ENCODE assay signal across 15 cellular contexts in the genomic region with DNA sequence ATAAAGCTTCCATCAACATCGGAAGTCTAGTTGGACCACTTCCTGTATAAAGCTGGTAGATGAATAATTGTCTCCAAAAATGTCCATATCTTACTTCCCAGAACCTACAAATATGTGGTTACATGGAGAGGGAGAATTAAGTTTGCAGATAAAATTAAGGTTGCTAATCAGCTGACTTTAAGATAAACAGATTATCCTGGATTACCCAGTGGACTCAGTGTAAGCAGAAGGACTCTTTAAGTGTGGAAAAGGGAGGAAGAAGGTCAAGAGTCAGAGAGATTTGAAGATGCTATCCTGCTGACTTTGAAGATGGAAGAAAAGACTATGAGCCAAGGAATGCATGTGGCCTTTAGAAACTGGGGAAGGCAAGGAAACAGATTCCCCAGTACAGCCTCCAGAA.
DNase-seq lines count a peak whose midpoint lies in the region; ATAC-seq and TF ChIP-seq lines count a peak whose summit lies in the region.
"Had no signal": no experiment of that assay in that cellular context is flagged by ENCODE, and none has a peak within 500 bp of the region (broad histone marks: within the 10 kb centered on the region; RNA-seq: fewer than 3 reads in every experiment).

No MANE protein-coding gene starts in this region.

- no peak overlapping the region for H3K4me3 ChIP-seq in IMR-90 (ENCODE audit: insufficient read depth, low read depth, low read length)
- no peak overlapping the region for H3K4me3 ChIP-seq in PC-3 (ENCODE audit: low read length)
- H3K4me3 ChIP-seq: A549 had no signal

- no peaks in the 10 kb centered on the region for H3K79me1 ChIP-seq in IMR-90 (ENCODE audit: low read depth in 1 of 2, low read length in 2 of 2)

- WGBS in IMR-90 (ENCODE audit: extremely low coverage in 2 of 2, insufficient read length in 1 of 2), 2 experiments: no CpG with 5 or more reads among the region's 1 CpG

- no peak overlapping the region for H2BK5ac ChIP-seq in IMR-90 (ENCODE audit: low read depth, low read length, poor library complexity, severe bottlenecking)

- in situ Hi-C loops in IMR-90 (cut with MboI; ENCODE audit: low sequenced_read_pairs): no loop called here

- H2AFZ ChIP-seq in IMR-90 (replicated peaks; ENCODE audit: low read length, poor library complexity): no peak overlapping the region
- H2AFZ ChIP-seq in PC-3 (ENCODE audit: low read length): no peak overlapping the region

- H3K9me3 ChIP-seq in IMR-90 (ENCODE audit: control insufficient read depth, insufficient read depth, low read length): no peaks in the 10 kb centered on the region
- H3K9me3 ChIP-seq in PC-3 (ENCODE audit: low read length): no peaks in the 10 kb centered on the region
- H3K9me3 ChIP-seq: A549, BE2C had no signal

- peak overlapping the region; percentile 50; the same call in 1 of the 2 replicates for H2BK20ac ChIP-seq in IMR-90 (ENCODE audit: low read depth, low read length)

- H2AK9ac ChIP-seq in IMR-90 (replicated peaks; ENCODE audit: low read depth, low read length, poor library complexity): no peak overlapping the region

- H3K56ac ChIP-seq in IMR-90 (ENCODE audit: extremely low read depth, insufficient read depth, low read length): no peak overlapping the region

- no peak overlapping the region for H3K4ac ChIP-seq in IMR-90 (ENCODE audit: low read depth, low read length)

- CTCF ChIA-PET in IMR-90 (lab: Yijun Ruan, JAX) (no interaction called here), PC-3 (lab: Charles Lee) (no interaction called here)

- no peaks in the 10 kb centered on the region for H3K9me1 ChIP-seq in IMR-90 (ENCODE audit: insufficient read depth, low read length)

- H3K9ac ChIP-seq in IMR-90 (ENCODE audit: low read depth, low read length): no peak overlapping the region
- H3K9ac ChIP-seq in PC-3 (ENCODE audit: low read length): no peak overlapping the region

- POLR2A ChIA-PET in IMR-90 (lab: Charles Lee; ENCODE audit: unreplicated experiment): interaction anchor here (0.7 kb wide), 1 partner anchor 15 kb away, joined by 7 read pairs; no protein-coding TSS in a partner anchor
- POLR2A ChIA-PET in PC-3 (lab: Charles Lee; ENCODE audit: unreplicated experiment): interaction anchor here (0.5 kb wide), 1 partner anchor 46 kb away, joined by 3 read pairs; no protein-coding TSS in a partner anchor

- no TSS peak for BruUV-seq in IMR-90 (replicated peaks; lab: Mats Ljungman, UMichigan)
- no TSS peak for BruUV-seq in PC-3 (replicated peaks; lab: Mats Ljungman, UMichigan)

- no peak overlapping the region for H3K4me2 ChIP-seq in IMR-90 (ENCODE audit: low read depth, low read length)
- H3K4me2 ChIP-seq in PC-3 (ENCODE audit: low read length): no peak overlapping the region
- H3K4me2 ChIP-seq: A549 had no signal

- no peak overlapping the region for H4K5ac ChIP-seq in IMR-90 (ENCODE audit: low read depth, low read length)

- no peaks in the 10 kb centered on the region for H3K9me2 ChIP-seq in PC-3 (replicated peaks; ENCODE audit: low read length)

- no peak overlapping the region for H3K14ac ChIP-seq in IMR-90 (replicated peaks; ENCODE audit: low read depth, low read length)

- intact Hi-C loops in IMR-90 (cut with micrococcal nuclease): no loop called here
- intact Hi-C loops in PC-3 (cut with micrococcal nuclease): no loop called here

- TF ChIP-seq RAD21 in IMR-90 (IDR thresholded peaks at IDR 0.05; ENCODE audit: low read length): no peak

- no peaks in the 10 kb centered on the region for H4K20me1 ChIP-seq in IMR-90 (ENCODE audit: insufficient read depth, low read length)
- no peaks in the 10 kb centered on the region for H4K20me1 ChIP-seq in PC-3 (ENCODE audit: low read length)

- no peak for ATAC-seq in IMR-90 (ENCODE audit: low read depth)
- no peak for ATAC-seq in PC-3
- ATAC-seq: A549; CD8-positive, alpha-beta T cell had no signal

- TF ChIP-seq CTCF in IMR-90 (conservative IDR thresholded peaks at IDR 0.05; ENCODE audit: low read depth, low read length): no peak
- TF ChIP-seq CTCF in PC-3 (conservative IDR thresholded peaks at IDR 0.05; ENCODE audit: low read depth, low read length): no peak

- no peak for TF ChIP-seq POLR2A in IMR-90 (IDR thresholded peaks at IDR 0.05; ENCODE audit: low read depth, low read length)

- DNase-seq in IMR-90: no peak
- DNase-seq in M059J (ENCODE audit: low read depth): peak; percentile 24
- DNase-seq in iris pigment epithelial cell (ENCODE audit: low read depth): peak; percentile 20
- peak; percentile 1 for DNase-seq in superior temporal gyrus (ENCODE audit: extremely low spot score)
- DNase-seq in PC-3: no peak
- no peak for DNase-seq in dermis blood vessel endothelial cell
- DNase-seq: BE2C; CD8-positive, alpha-beta T cell; COR-L47; DMS153; DMS79 treated with DMSO at 0.1 percent for 48 hours; EL; GOT3; H9 had no signal

- H4K91ac ChIP-seq in IMR-90 (ENCODE audit: insufficient read depth, low read depth, low read length): no peak overlapping the region

- no peak overlapping the region for H2BK15ac ChIP-seq in IMR-90 (ENCODE audit: low read depth, low read length)

- no peak overlapping the region for H3K23ac ChIP-seq in IMR-90 (ENCODE audit: low read depth, low read length)

- H3K27ac ChIP-seq in IMR-90 (ENCODE audit: insufficient read depth, low read length) (no peak overlapping the region), PC-3 (ENCODE audit: low read length) (no peak overlapping the region)
- H3K27ac ChIP-seq: A549 had no signal

- 0 out of 2 replicates have a peak overlapping the region, but pooled peaks have one; percentile 30 for H2BK120ac ChIP-seq in IMR-90 (ENCODE audit: low read depth, low read length)

- H3K36me3 ChIP-seq in IMR-90 (ENCODE audit: control insufficient read depth, insufficient read depth, low read length): no peaks in the 10 kb centered on the region
- H3K36me3 ChIP-seq in PC-3 (ENCODE audit: low read depth, low read length): no peaks in the 10 kb centered on the region
- H3K36me3 ChIP-seq: BE2C had no signal

- H3K27me3 ChIP-seq in IMR-90 (ENCODE audit: control insufficient read depth, insufficient read depth, low read length) (no peaks in the 10 kb centered on the region), PC-3 (ENCODE audit: low read length) (no peaks in the 10 kb centered on the region)
- H3K27me3 ChIP-seq: BE2C had no signal

- H3K79me2 ChIP-seq in PC-3 (ENCODE audit: low read length): no peaks in the 10 kb centered on the region

- dilution Hi-C loops in IMR-90 (cut with HindIII; ENCODE audit: low sequenced_read_pairs, unreplicated experiment): no loop called here

- H4K8ac ChIP-seq in IMR-90 (ENCODE audit: low read depth in 2 of 2, low read length in 2 of 2): no peak overlapping the region

- peaks cover 4% of the 10 kb centered on the region for H3F3A ChIP-seq in PC-3 (ENCODE audit: low read length, unreplicated experiment)

- peaks cover 1% of the 10 kb centered on the region for H3K4me1 ChIP-seq in IMR-90 (ENCODE audit: control insufficient read depth, insufficient read depth, low read length)
- H3K4me1 ChIP-seq in PC-3 (ENCODE audit: insufficient read depth, low read length): peaks cover 29% of the 10 kb centered on the region
- H3K4me1 ChIP-seq: A549, BE2C had no signal

- no peak overlapping the region; the same call in 1 of the 2 replicates for H2AK5ac ChIP-seq in IMR-90 (ENCODE audit: low read depth, low read length)

- peak overlapping the region; percentile 8; the same call in 1 of the 2 replicates for H3K18ac ChIP-seq in IMR-90 (ENCODE audit: low read depth, low read length)

TF ChIP-seq in IMR-90, 13 proteins besides CTCF, POLR2A, EP300 and RAD21:
- no peak for TF ChIP-seq SMC3 (IDR thresholded peaks at IDR 0.05; ENCODE audit: low read depth, low read length)
- no peak for TF ChIP-seq RFX5 (IDR thresholded peaks at IDR 0.05; ENCODE audit: low read depth, low read length)
- TF ChIP-seq MAZ (IDR thresholded peaks at IDR 0.05; ENCODE audit: borderline replicate concordance, low read depth, low read length): no peak
- no peak for TF ChIP-seq MAFK (IDR thresholded peaks at IDR 0.05; ENCODE audit: low read depth, low read length)
- TF ChIP-seq CEBPB (IDR thresholded peaks at IDR 0.05; ENCODE audit: low read depth, low read length): no peak
- no peak for TF ChIP-seq CHD1 (IDR thresholded peaks at IDR 0.05; ENCODE audit: low read depth, low read length)
- TF ChIP-seq, protein P1, sequence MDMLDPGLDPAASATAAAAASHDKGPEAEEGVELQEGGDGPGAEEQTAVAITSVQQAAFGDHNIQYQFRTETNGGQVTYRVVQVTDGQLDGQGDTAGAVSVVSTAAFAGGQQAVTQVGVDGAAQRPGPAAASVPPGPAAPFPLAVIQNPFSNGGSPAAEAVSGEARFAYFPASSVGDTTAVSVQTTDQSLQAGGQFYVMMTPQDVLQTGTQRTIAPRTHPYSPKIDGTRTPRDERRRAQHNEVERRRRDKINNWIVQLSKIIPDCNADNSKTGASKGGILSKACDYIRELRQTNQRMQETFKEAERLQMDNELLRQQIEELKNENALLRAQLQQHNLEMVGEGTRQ (IDR thresholded peaks at IDR 0.05; ENCODE audit: low read depth, low read length): no peak
- no peak for TF ChIP-seq FOS (IDR thresholded peaks at IDR 0.05; ENCODE audit: low read depth, low read length)
- no peak for TF ChIP-seq MXI1 (IDR thresholded peaks at IDR 0.05; ENCODE audit: borderline replicate concordance, low read depth, low read length)
- TF ChIP-seq, protein P2, sequence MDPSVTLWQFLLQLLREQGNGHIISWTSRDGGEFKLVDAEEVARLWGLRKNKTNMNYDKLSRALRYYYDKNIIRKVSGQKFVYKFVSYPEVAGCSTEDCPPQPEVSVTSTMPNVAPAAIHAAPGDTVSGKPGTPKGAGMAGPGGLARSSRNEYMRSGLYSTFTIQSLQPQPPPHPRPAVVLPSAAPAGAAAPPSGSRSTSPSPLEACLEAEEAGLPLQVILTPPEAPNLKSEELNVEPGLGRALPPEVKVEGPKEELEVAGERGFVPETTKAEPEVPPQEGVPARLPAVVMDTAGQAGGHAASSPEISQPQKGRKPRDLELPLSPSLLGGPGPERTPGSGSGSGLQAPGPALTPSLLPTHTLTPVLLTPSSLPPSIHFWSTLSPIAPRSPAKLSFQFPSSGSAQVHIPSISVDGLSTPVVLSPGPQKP (IDR thresholded peaks at IDR 0.05; ENCODE audit: borderline replicate concordance, low read depth, low read length): no peak
- no peak for TF ChIP-seq NFE2L2 (IDR thresholded peaks at IDR 0.05; ENCODE audit: low read depth, low read length)
- TF ChIP-seq BHLHE40 (IDR thresholded peaks at IDR 0.05; ENCODE audit: low read depth, low read length): no peak
- TF ChIP-seq RCOR1 (IDR thresholded peaks at IDR 0.05; ENCODE audit: insufficient replicate concordance, low read length): no peak
TF ChIP-seq in IMR-90: peak in this region for 0.

Comparison
In these comparisons a context has a peak if more than half of its experiments do, and no peak if none do; other contexts are left out.
1. DNase-seq: peak in M059J (single experiment), iris pigment epithelial cell (single experiment) and superior temporal gyrus (single experiment); none in IMR-90 (single experiment), PC-3 (single experiment) and dermis blood vessel endothelial cell (single experiment).